10 cellular contexts compared by ENCODE assay signal in genomic region chr9:127767909-127768331, GRCh38. TPM values are rescaled to one million over a fixed set of nuclear protein-coding genes. Genes with fewer than 3 reads are reported as not detected.
DNase-seq lines count a peak whose midpoint lies in the region; ATAC-seq and TF ChIP-seq lines count a peak whose summit lies in the region.
"Had no signal": no experiment of that assay in that cellular context is flagged by ENCODE, and none has a peak within 500 bp of the region (broad histone marks: within the 10 kb centered on the region; RNA-seq: fewer than 3 reads in every experiment).

No MANE protein-coding gene starts in this region.

- ATAC-seq in HG02623 (IDR thresholded peaks at IDR 0.05; ENCODE audit: unreplicated experiment) (no peak), HG03108 (IDR thresholded peaks at IDR 0.05; ENCODE audit: unreplicated experiment) (no peak)

- TF ChIP-seq CTCF in endothelial cell (IDR thresholded peaks at IDR 0.05; ENCODE audit: unreplicated experiment) = no peak
- no peak for TF ChIP-seq CTCF in nephron progenitor cell (IDR thresholded peaks at IDR 0.05)
- TF ChIP-seq CTCF in neural progenitor cell (IDR thresholded peaks at IDR 0.05) = no peak

- H3K9ac ChIP-seq in BLaER1 (peak overlapping the region; percentile 65), SK-N-MC (ENCODE audit: insufficient read length) (peak overlapping the region; percentile 28), neural progenitor cell (no peak overlapping the region)

- H3K9me3 Mint-ChIP-seq in endothelial cell (ENCODE audit: unreplicated experiment) = no peaks in the 10 kb centered on the region
- H3K9me3 Mint-ChIP-seq in nephron progenitor cell = no peaks in the 10 kb centered on the region
- H3K9me3 Mint-ChIP-seq in neural progenitor cell = no peaks in the 10 kb centered on the region

- H3K27me3 ChIP-seq in BLaER1 (no peaks in the 10 kb centered on the region), neural progenitor cell (peaks cover 8% of the 10 kb centered on the region)

- H3K4me3 ChIP-seq in BLaER1 (peak overlapping the region; percentile 10; the same call in 1 of the 2 replicates), SK-N-MC (no peak overlapping the region), neural progenitor cell (no peak overlapping the region)

- H3K27me3 Mint-ChIP-seq in endothelial cell (ENCODE audit: unreplicated experiment) (peaks cover 9% of the 10 kb centered on the region), nephron progenitor cell (ENCODE audit: low read depth, poor library complexity) (peaks cover 15% of the 10 kb centered on the region), neural progenitor cell (ENCODE audit: insufficient read depth, low read depth) (peaks cover 23% of the 10 kb centered on the region)

- H3K79me2 ChIP-seq in neural progenitor cell (ENCODE audit: low read depth) = no peaks in the 10 kb centered on the region

- H2AFZ ChIP-seq in neural progenitor cell (replicated peaks) = no peak overlapping the region

- H3K4me3 Mint-ChIP-seq in endothelial cell (ENCODE audit: unreplicated experiment) (peak overlapping the region; percentile 95), nephron progenitor cell (peak overlapping the region; percentile 18), neural progenitor cell (no peak overlapping the region)

- H3K4me1 ChIP-seq in BLaER1 (peaks cover 86% of the 10 kb centered on the region), neural progenitor cell (peaks cover 4% of the 10 kb centered on the region)

- H3K4me1 Mint-ChIP-seq in endothelial cell (ENCODE audit: unreplicated experiment) (peaks cover 67% of the 10 kb centered on the region), nephron progenitor cell (peaks cover 66% of the 10 kb centered on the region), neural progenitor cell (peaks cover 46% of the 10 kb centered on the region)

- DNase-seq in SK-N-MC (ENCODE audit: low read depth, low spot score) (no peak), endothelial cell (ENCODE audit: low spot score) (peak; percentile 47), nephron progenitor cell (peak; percentile 73), neural progenitor cell (ENCODE audit: low spot score) (no peak), OCI-M1 (lab: John Stamatoyannopoulos, UW) (no peak)
- DNase-seq: activated CD4-positive, CD25-positive, alpha-beta regulatory T cell treated with anti-CD3 and anti-CD28 coated beads, Interleukin-2, amount 50 U/mL, for 72 hours; NCI-H510A treated with DMSO at 0.1 percent for 48 hours had no signal

- H3F3A ChIP-seq in neural progenitor cell (ENCODE audit: low read depth) = peaks cover 16% of the 10 kb centered on the region

- H3K4me2 ChIP-seq in BLaER1 (peak overlapping the region; percentile 98), neural progenitor cell (no peak overlapping the region)

- H3K27ac ChIP-seq in BLaER1 (peak overlapping the region; percentile 57), SK-N-MC (peak overlapping the region; percentile 76), neural progenitor cell (no peak overlapping the region)

- H3K9me3 ChIP-seq in BLaER1 = no peaks in the 10 kb centered on the region
- no peaks in the 10 kb centered on the region for H3K9me3 ChIP-seq in SK-N-MC (ENCODE audit: low read depth, low read length)
- no peaks in the 10 kb centered on the region for H3K9me3 ChIP-seq in neural progenitor cell (ENCODE audit: low read depth)

- H3K27ac Mint-ChIP-seq in endothelial cell (ENCODE audit: unreplicated experiment) (peak overlapping the region; percentile 96), nephron progenitor cell (peak overlapping the region; percentile 90), neural progenitor cell (no peak overlapping the region)

- H3K36me3 ChIP-seq in BLaER1 (peaks cover 80% of the 10 kb centered on the region), SK-N-MC (ENCODE audit: insufficient read depth, low read length) (no peaks in the 10 kb centered on the region), neural progenitor cell (no peaks in the 10 kb centered on the region)

- peaks cover 98% of the 10 kb centered on the region for H4K20me1 ChIP-seq in BLaER1
- no peaks in the 10 kb centered on the region for H4K20me1 ChIP-seq in neural progenitor cell (ENCODE audit: low read depth)

- peaks cover 41% of the 10 kb centered on the region for H3K36me3 Mint-ChIP-seq in endothelial cell (ENCODE audit: low read depth, unreplicated experiment)
- H3K36me3 Mint-ChIP-seq in nephron progenitor cell (ENCODE audit: low read depth) = no peaks in the 10 kb centered on the region
- no peaks in the 10 kb centered on the region for H3K36me3 Mint-ChIP-seq in neural progenitor cell

RNA-seq across cellular contexts. Expression of gene SH2D3C, which starts 10.5 kb away (rescaled TPM):
- total RNA-seq in endothelial cell (ENCODE audit: unreplicated experiment) (137 TPM), neural progenitor cell (ENCODE audit: low replicate concordance) (1.8 and 1.9 TPM in 2 replicates)

RNA-seq across cellular contexts. Expression of gene CDK9, which starts 17.9 kb away (rescaled TPM):
- total RNA-seq in endothelial cell (ENCODE audit: unreplicated experiment) (188 TPM), neural progenitor cell (ENCODE audit: low replicate concordance) (22.5 and 47.8 TPM in 2 replicates)

RNA-seq across cellular contexts. Expression of gene TOR2A, which starts 32.8 kb away (rescaled TPM):
- total RNA-seq in endothelial cell (ENCODE audit: unreplicated experiment) (29.1 TPM), neural progenitor cell (ENCODE audit: low replicate concordance) (5.5 and 18.3 TPM in 2 replicates)

RNA-seq across cellular contexts. Expression of gene FPGS, which starts 34.8 kb away (rescaled TPM):
- total RNA-seq in endothelial cell (ENCODE audit: unreplicated experiment) (51.3 TPM), neural progenitor cell (ENCODE audit: low replicate concordance) (32.8 and 60.5 TPM in 2 replicates)

RNA-seq across cellular contexts. Expression of gene TTC16, which starts 52.0 kb away (rescaled TPM):
- total RNA-seq in endothelial cell (ENCODE audit: unreplicated experiment) (0.08 TPM), neural progenitor cell (ENCODE audit: low replicate concordance) (not detected in 2 replicates)

Comparison
In these comparisons a context has a peak if more than half of its experiments do, and no peak if none do; other contexts are left out.
1. DNase-seq: peak in endothelial cell (single experiment) and nephron progenitor cell (single experiment); none in SK-N-MC (single experiment), neural progenitor cell (single experiment) and OCI-M1 (single experiment).
2. RNA of gene SH2D3C, which starts 10.5 kb away (total RNA-seq): 137 TPM in endothelial cell (single experiment); 1.8 to 1.9 TPM in neural progenitor cell; every median in the first group is over 10 times any median in the second.